ENCODE assay signal across 8 cellular contexts in the genomic region with DNA sequence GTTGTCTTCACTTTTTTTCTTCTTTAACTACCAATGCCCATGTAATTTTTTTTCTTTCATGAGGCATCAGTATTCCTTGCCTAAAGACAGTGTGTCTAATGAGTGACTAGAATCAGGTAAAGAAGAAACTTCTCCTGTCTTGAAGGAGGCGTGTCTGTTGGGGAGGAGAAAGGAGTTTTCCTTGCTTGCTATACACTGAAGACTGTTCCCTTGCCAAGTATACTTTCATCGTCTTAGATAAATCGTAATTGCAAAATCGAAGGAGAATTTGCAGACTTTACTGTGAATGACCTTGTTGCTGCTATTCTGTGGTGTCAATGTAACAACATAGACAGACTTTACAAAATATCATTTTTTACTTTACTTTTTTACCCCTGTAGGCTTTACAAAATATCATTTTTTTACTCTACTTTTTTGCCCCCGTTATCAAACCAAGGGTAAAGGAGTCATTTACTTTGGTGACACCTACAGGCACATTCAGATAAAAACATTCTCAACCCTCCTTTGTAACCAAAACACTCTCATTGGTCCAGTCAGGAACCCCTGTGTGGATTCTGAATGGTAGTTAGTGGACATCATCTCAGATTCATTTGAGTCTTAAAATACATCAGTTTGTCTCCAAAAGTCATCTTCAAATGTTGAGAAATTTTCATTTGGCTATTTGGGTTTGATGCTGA.
DNase-seq lines count a peak whose midpoint lies in the region; ATAC-seq and TF ChIP-seq lines count a peak whose summit lies in the region.

No MANE protein-coding gene starts in this region.

- H3K27ac Mint-ChIP-seq in activated naive CD8-positive, alpha-beta T cell treated with anti-CD3 and anti-CD28 coated beads, Interleukin-2, amount 10 ng/mL, durations not matched to agents 7 days and 5 days = no peak overlapping the region
- no peak overlapping the region for H3K27ac Mint-ChIP-seq in activated naive CD8-positive, alpha-beta T cell treated with anti-CD3 and anti-CD28 coated beads for 36 hours

- H3K9me3 Mint-ChIP-seq in activated naive CD8-positive, alpha-beta T cell treated with anti-CD3 and anti-CD28 coated beads, Interleukin-2, amount 10 ng/mL, durations not matched to agents 7 days and 5 days = peaks cover 3% of the 10 kb centered on the region
- no peaks in the 10 kb centered on the region for H3K9me3 Mint-ChIP-seq in activated naive CD8-positive, alpha-beta T cell treated with anti-CD3 and anti-CD28 coated beads for 36 hours

- no peak overlapping the region for H3K4me3 Mint-ChIP-seq in activated naive CD8-positive, alpha-beta T cell treated with anti-CD3 and anti-CD28 coated beads, Interleukin-2, amount 10 ng/mL, durations not matched to agents 7 days and 5 days
- H3K4me3 Mint-ChIP-seq in activated naive CD8-positive, alpha-beta T cell treated with anti-CD3 and anti-CD28 coated beads for 36 hours = no peak overlapping the region

- peaks cover 5% of the 10 kb centered on the region for H3K36me3 Mint-ChIP-seq in activated naive CD8-positive, alpha-beta T cell treated with anti-CD3 and anti-CD28 coated beads, Interleukin-2, amount 10 ng/mL, durations not matched to agents 7 days and 5 days
- H3K36me3 Mint-ChIP-seq in activated naive CD8-positive, alpha-beta T cell treated with anti-CD3 and anti-CD28 coated beads for 36 hours = no peaks in the 10 kb centered on the region

- POLR2A ChIA-PET in activated naive CD8-positive, alpha-beta T cell treated with anti-CD3 and anti-CD28 coated beads, Interleukin-2, amount 10 ng/mL, durations not matched to agents 7 days and 5 days (lab: Charles Lee) = interaction anchor here (0.7 kb wide), 1 partner anchor 9 kb away, joined by 3 read pairs; no protein-coding TSS in a partner anchor

- ATAC-seq in activated naive CD8-positive, alpha-beta T cell treated with anti-CD3 and anti-CD28 coated beads, Interleukin-2, amount 10 ng/mL, durations not matched to agents 7 days and 5 days (ENCODE audit: low read depth) = peak; percentile 50
- ATAC-seq in HG03175 (IDR thresholded peaks at IDR 0.05; ENCODE audit: unreplicated experiment) = peak; percentile 74
- ATAC-seq in omental fat pad (ENCODE audit: low FRiP score) = peak; percentile 35
- no peak for ATAC-seq in HG02840 (IDR thresholded peaks at IDR 0.05; ENCODE audit: low FRiP score, unreplicated experiment)

- no peak for DNase-seq in activated naive CD8-positive, alpha-beta T cell treated with anti-CD3 and anti-CD28 coated beads, Interleukin-2, amount 10 ng/mL, durations not matched to agents 7 days and 5 days
- DNase-seq in activated naive CD8-positive, alpha-beta T cell treated with anti-CD3 and anti-CD28 coated beads for 36 hours = no peak
- DNase-seq in amniotic epithelial cell (ENCODE audit: low read depth) = peak; percentile 86
- no peak for DNase-seq in omental fat pad (ENCODE audit: low spot score)
- no peak for DNase-seq in cortex of kidney (lab: John Stamatoyannopoulos, UW)
- DNase-seq in stimulated activated CD8-positive, alpha-beta memory T cell treated with anti-CD3 and anti-CD28 coated beads, Interleukin-4, amount 100 ng/mL, for 48 hours = no peak

- peaks cover 20% of the 10 kb centered on the region for H3K4me1 Mint-ChIP-seq in activated naive CD8-positive, alpha-beta T cell treated with anti-CD3 and anti-CD28 coated beads, Interleukin-2, amount 10 ng/mL, durations not matched to agents 7 days and 5 days
- peaks cover 5% of the 10 kb centered on the region for H3K4me1 Mint-ChIP-seq in activated naive CD8-positive, alpha-beta T cell treated with anti-CD3 and anti-CD28 coated beads for 36 hours

- TF ChIP-seq CTCF in omental fat pad (IDR thresholded peaks at IDR 0.05) = no peak

- H3K27me3 Mint-ChIP-seq in activated naive CD8-positive, alpha-beta T cell treated with anti-CD3 and anti-CD28 coated beads, Interleukin-2, amount 10 ng/mL, durations not matched to agents 7 days and 5 days = peaks cover 20% of the 10 kb centered on the region
- H3K27me3 Mint-ChIP-seq in activated naive CD8-positive, alpha-beta T cell treated with anti-CD3 and anti-CD28 coated beads for 36 hours = peaks cover 18% of the 10 kb centered on the region
